16 cellular contexts compared by ENCODE assay signal in genomic region chr2:202642567-202642966, GRCh38. TPM values are rescaled to one million over a fixed set of nuclear protein-coding genes. Genes with fewer than 3 reads are reported as not detected.
A peak's percentile ranks its signal among the peaks of the same experiment; 100 is the strongest.
DNase-seq lines count a peak whose midpoint lies in the region; ATAC-seq and TF ChIP-seq lines count a peak whose summit lies in the region.
"Had no signal": no experiment of that assay in that cellular context is flagged by ENCODE, and none has a peak within 500 bp of the region (broad histone marks: within the 10 kb centered on the region; RNA-seq: fewer than 3 reads in every experiment).

No MANE protein-coding gene starts in this region.

- no peaks in the 10 kb centered on the region for H3K27me3 Mint-ChIP-seq in activated T-cell treated with anti-CD3 and anti-CD28 coated beads, Interleukin-2, amount 50 U/mL, for 4 hours (ENCODE audit: low read depth)

- H3K27ac ChIP-seq in OCI-LY1 (ENCODE audit: low read depth, low read length, poor library complexity, severe bottlenecking) (peak overlapping the region; percentile 89), tibial nerve (peak overlapping the region in 3 of 4 donors; percentile 24 to 48 (median 31))
- H3K27ac ChIP-seq: gastroesophageal sphincter, SJCRH30 had no signal

- H3K4me3 ChIP-seq in OCI-LY1 (ENCODE audit: low read depth, low read length, poor library complexity, severe bottlenecking) (peak overlapping the region; percentile 43), epithelial cell of proximal tubule (ENCODE audit: low read depth, low read length) (peak overlapping the region; percentile 1), tibial nerve (no peak overlapping the region)
- H3K4me3 ChIP-seq: gastroesophageal sphincter, SJCRH30 had no signal

- no peaks in the 10 kb centered on the region for H4K20me1 ChIP-seq in OCI-LY1 (ENCODE audit: insufficient read depth, low read length)

- H3K4me1 ChIP-seq in OCI-LY1 (ENCODE audit: insufficient read depth, low read length, severe bottlenecking) (peaks cover 62% of the 10 kb centered on the region), tibial nerve (peaks cover 0 to 21% (median 11%) of the 10 kb centered on the region in 4 donors)
- H3K4me1 ChIP-seq: SJCRH30 had no signal

- H3K9me3 ChIP-seq in OCI-LY1 (ENCODE audit: low read length) (no peaks in the 10 kb centered on the region), tibial nerve (no peaks in the 10 kb centered on the region)
- H3K9me3 ChIP-seq: gastroesophageal sphincter, SJCRH30 had no signal

- peak overlapping the region; percentile 76 for H3K4me2 ChIP-seq in OCI-LY1 (ENCODE audit: low read length)

- 63 to 68% methylated on average over 2 of the region's 2 CpGs for WGBS in tibial nerve, 2 donors

- H3K36me3 Mint-ChIP-seq in activated T-cell treated with anti-CD3 and anti-CD28 coated beads, Interleukin-2, amount 50 U/mL, for 4 hours (ENCODE audit: insufficient read depth) = no peaks in the 10 kb centered on the region

- peak overlapping the region; percentile 58 for H3K9ac ChIP-seq in OCI-LY1 (ENCODE audit: low read length)

- H3K4me1 Mint-ChIP-seq in activated T-cell treated with anti-CD3 and anti-CD28 coated beads, Interleukin-2, amount 50 U/mL, for 4 hours (ENCODE audit: low read depth) = peaks cover 62% of the 10 kb centered on the region

- H3K4me3 Mint-ChIP-seq in activated T-cell treated with anti-CD3 and anti-CD28 coated beads, Interleukin-2, amount 50 U/mL, for 4 hours = no peak overlapping the region

- TF ChIP-seq CTCF in OCI-LY1 (IDR thresholded peaks at IDR 0.05; ENCODE audit: low read length) (no peak), epithelial cell of proximal tubule (conservative IDR thresholded peaks at IDR 0.05; ENCODE audit: low read depth, low read length) (no peak), tibial nerve (IDR thresholded peaks at IDR 0.05) (no peak)

- TF ChIP-seq EP300 in tibial nerve (IDR thresholded peaks at IDR 0.05) = no peak

- no peaks in the 10 kb centered on the region for H3K27me3 ChIP-seq in OCI-LY1 (ENCODE audit: insufficient read depth, low read length)
- H3K27me3 ChIP-seq in tibial nerve = no peaks in the 10 kb centered on the region
- H3K27me3 ChIP-seq: gastroesophageal sphincter, SJCRH30 had no signal

- no peak overlapping the region for H2AFZ ChIP-seq in OCI-LY1 (ENCODE audit: low read length)

- H3F3A ChIP-seq in OCI-LY1 (ENCODE audit: insufficient read depth, low read length) = no peaks in the 10 kb centered on the region; the same call in none of the 2 replicates

- no peaks in the 10 kb centered on the region for H3K9me3 Mint-ChIP-seq in activated T-cell treated with anti-CD3 and anti-CD28 coated beads, Interleukin-2, amount 50 U/mL, for 4 hours

- TF ChIP-seq POLR2A in tibial nerve (IDR thresholded peaks at IDR 0.05) = no peak

- no peak for DNase-seq in activated T-cell treated with anti-CD3 and anti-CD28 coated beads, Interleukin-2, amount 50 U/mL, for 4 hours
- no peak for DNase-seq in activated T-cell treated with anti-CD3 and anti-CD28 coated beads, Interleukin-2, amount 50 U/mL, for 1 hour
- DNase-seq in epithelial cell of proximal tubule (ENCODE audit: low read depth) (no peak), tibial nerve (ENCODE audit: low spot score in 2 of 2) (no peak), OCI-M2 (lab: John Stamatoyannopoulos, UW; ENCODE audit: unreplicated experiment) (no peak), NOMO-1 treated with DMSO at 0.1 percent for 48 hours (lab: John Stamatoyannopoulos, UW; ENCODE audit: unreplicated experiment) (no peak), DMS153 (lab: John Stamatoyannopoulos, UW) (no peak)
- DNase-seq: activated T-cell treated with anti-CD3 and anti-CD28 coated beads, Interleukin-2, amount 50 U/mL, for 48 hours; GDM1; Karpas-422; NCI-H1417 treated with DMSO at 0.1 percent for 48 hours; NCI-H226; SJCRH30; substantia nigra had no signal

- peak; percentile 4 to 22 for ATAC-seq in activated T-cell treated with anti-CD3 and anti-CD28 coated beads, Interleukin-2, amount 50 U/mL, for 4 hours
- ATAC-seq: gastroesophageal sphincter had no signal

- H3K9me2 ChIP-seq in OCI-LY1 (ENCODE audit: low read depth, low read length) = no peaks in the 10 kb centered on the region

- H3K79me2 ChIP-seq in OCI-LY1 (ENCODE audit: insufficient read depth, low read length) = peaks cover 82% of the 10 kb centered on the region

- H3K36me3 ChIP-seq in OCI-LY1 (ENCODE audit: insufficient read depth, low read length) = no peaks in the 10 kb centered on the region
- no peaks in the 10 kb centered on the region for H3K36me3 ChIP-seq in tibial nerve
- H3K36me3 ChIP-seq: gastroesophageal sphincter, SJCRH30 had no signal

RNA-seq across cellular contexts. Expression of gene FAM117B, which starts 7.8 kb away (rescaled TPM):
- 10 to 100 TPM in 2 of 3 donors, 1 to 10 TPM in 1; 9.2 to 12.0 (median 10.8) TPM for total RNA-seq in activated T-cell treated with anti-CD3 and anti-CD28 coated beads, Interleukin-2, amount 50 U/mL, for 4 hours
- 3.8 and 7.1 TPM in 2 replicates for total RNA-seq in epithelial cell of proximal tubule
- 10 to 100 TPM in 3 of 4 donors, 1 to 10 TPM in 1; 9.2 to 17.5 (median 12.5) TPM for total RNA-seq in tibial nerve

Comparison
In these comparisons a context has a peak if more than half of its experiments do, and no peak if none do; other contexts are left out.
1. H3K4me3 ChIP-seq: peak in OCI-LY1 (single experiment) and epithelial cell of proximal tubule (single experiment); none in tibial nerve (0 of 4).